In genomic region chr1:240399381-240399780, GRCh38 we compare ENCODE assay signal across 14 cellular contexts.
DNase-seq lines count a peak whose midpoint lies in the region; ATAC-seq and TF ChIP-seq lines count a peak whose summit lies in the region.
"Had no signal": no experiment of that assay in that cellular context is flagged by ENCODE, and none has a peak within 500 bp of the region (broad histone marks: within the 10 kb centered on the region; RNA-seq: fewer than 3 reads in every experiment).

No MANE protein-coding gene starts in this region.

- no peaks in the 10 kb centered on the region for H3K9me2 ChIP-seq in PC-3 (replicated peaks; ENCODE audit: low read length)

- no peak for TF ChIP-seq CTCF in PC-3 (conservative IDR thresholded peaks at IDR 0.05; ENCODE audit: low read depth, low read length)
- no peak for TF ChIP-seq CTCF in Calu3 (IDR thresholded peaks at IDR 0.05; ENCODE audit: unreplicated experiment)

- BruUV-seq in PC-3 (replicated peaks; lab: Mats Ljungman, UMichigan) (no TSS peak), Calu3 (replicated peaks; lab: Mats Ljungman, UMichigan) (no TSS peak)

- peak; percentile 94 for ATAC-seq in PC-3
- ATAC-seq: activated CD8-positive, alpha-beta T cell treated with anti-CD3 and anti-CD28 coated beads, Interleukin-2, amount 10 ng/mL, durations not matched to agents 7 days and 5 days; T-cell had no signal

- intact Hi-C loops in PC-3 (cut with micrococcal nuclease) (no loop called here), Calu3 (cut with micrococcal nuclease; ENCODE audit: unreplicated experiment) (no loop called here)
- intact Hi-C loops in activated CD4-positive, alpha-beta T cell treated with anti-CD3 and anti-CD28 coated beads, Interleukin-2, amount 10 ng/mL, durations not matched to agents 24 days and 14 days (cut with micrococcal nuclease) = no loop called here

- H3K4me1 Mint-ChIP-seq in Calu3 (ENCODE audit: low read depth, unreplicated experiment) = no peaks in the 10 kb centered on the region
- H3K4me1 Mint-ChIP-seq in activated CD4-positive, alpha-beta T cell treated with anti-CD3 and anti-CD28 coated beads, Interleukin-2, amount 10 ng/mL, durations not matched to agents 24 days and 14 days = no peaks in the 10 kb centered on the region
- H3K4me1 Mint-ChIP-seq: T-cell had no signal

- H4K20me1 ChIP-seq in PC-3 (ENCODE audit: low read length) = no peaks in the 10 kb centered on the region

- H3K36me3 Mint-ChIP-seq in Calu3 (ENCODE audit: insufficient read depth, unreplicated experiment) = no peaks in the 10 kb centered on the region
- no peaks in the 10 kb centered on the region for H3K36me3 Mint-ChIP-seq in activated CD4-positive, alpha-beta T cell treated with anti-CD3 and anti-CD28 coated beads, Interleukin-2, amount 10 ng/mL, durations not matched to agents 24 days and 14 days (ENCODE audit: low read depth)
- H3K36me3 Mint-ChIP-seq: T-cell had no signal

- H3K9me3 ChIP-seq in PC-3 (ENCODE audit: low read length) = no peaks in the 10 kb centered on the region
- H3K9me3 ChIP-seq: transverse colon had no signal

- no peak overlapping the region for H3K4me3 Mint-ChIP-seq in Calu3 (ENCODE audit: low read depth, unreplicated experiment)
- H3K4me3 Mint-ChIP-seq in activated CD4-positive, alpha-beta T cell treated with anti-CD3 and anti-CD28 coated beads, Interleukin-2, amount 10 ng/mL, durations not matched to agents 24 days and 14 days = no peak overlapping the region
- H3K4me3 Mint-ChIP-seq: activated CD8-positive, alpha-beta T cell treated with anti-CD3 and anti-CD28 coated beads, Interleukin-2, amount 10 ng/mL, durations not matched to agents 7 days and 5 days; brain; nephron; T-cell had no signal

- 0 out of 2 replicates have a peak overlapping the region, but pooled peaks have one; percentile 4 for H3K4me2 ChIP-seq in PC-3 (ENCODE audit: low read length)

- no peak overlapping the region for H3K4me3 ChIP-seq in PC-3 (ENCODE audit: low read length)
- H3K4me3 ChIP-seq: transverse colon had no signal

- H3K9ac ChIP-seq in PC-3 (ENCODE audit: low read length) = no peak overlapping the region

- H3K27ac ChIP-seq in PC-3 (ENCODE audit: low read length) = no peak overlapping the region
- H3K27ac ChIP-seq: transverse colon had no signal

- no peaks in the 10 kb centered on the region for H3K79me2 ChIP-seq in PC-3 (ENCODE audit: low read length)

- no peak overlapping the region for H3K27ac Mint-ChIP-seq in Calu3 (ENCODE audit: unreplicated experiment)
- H3K27ac Mint-ChIP-seq in activated CD4-positive, alpha-beta T cell treated with anti-CD3 and anti-CD28 coated beads, Interleukin-2, amount 10 ng/mL, durations not matched to agents 24 days and 14 days = no peak overlapping the region
- H3K27ac Mint-ChIP-seq: activated CD8-positive, alpha-beta T cell treated with anti-CD3 and anti-CD28 coated beads, Interleukin-2, amount 10 ng/mL, durations not matched to agents 7 days and 5 days; nephron; T-cell had no signal

- H3K36me3 ChIP-seq in PC-3 (ENCODE audit: low read depth, low read length) = no peaks in the 10 kb centered on the region
- H3K36me3 ChIP-seq: transverse colon had no signal

- 0 out of 2 replicates have a peak overlapping the region, but pooled peaks have one; percentile 21 for H2AFZ ChIP-seq in PC-3 (ENCODE audit: low read length)

- peaks cover 5% of the 10 kb centered on the region; the same call in 1 of the 2 replicates for H3K4me1 ChIP-seq in PC-3 (ENCODE audit: insufficient read depth, low read length)

- CTCF ChIA-PET in PC-3 (lab: Charles Lee) = no interaction called here
- CTCF ChIA-PET in Calu3 (lab: Charles Lee) = interaction anchor here (1.5 kb wide), 1 partner anchor 11 kb away, joined by 3 read pairs; no protein-coding TSS in a partner anchor

- no peaks in the 10 kb centered on the region for H3F3A ChIP-seq in PC-3 (ENCODE audit: low read length, unreplicated experiment)

- H3K27me3 ChIP-seq in PC-3 (ENCODE audit: low read length) = no peaks in the 10 kb centered on the region
- H3K27me3 ChIP-seq: transverse colon had no signal

- POLR2A ChIA-PET in PC-3 (lab: Charles Lee; ENCODE audit: unreplicated experiment) = interaction anchor here (0.5 to 0.8 kb wide), 2 partner anchors 97 to 162 kb away, joined by 5 to 9 read pairs; no protein-coding TSS in a partner anchor

- H3K27me3 Mint-ChIP-seq in Calu3 (ENCODE audit: unreplicated experiment) = no peaks in the 10 kb centered on the region
- no peaks in the 10 kb centered on the region for H3K27me3 Mint-ChIP-seq in activated CD4-positive, alpha-beta T cell treated with anti-CD3 and anti-CD28 coated beads, Interleukin-2, amount 10 ng/mL, durations not matched to agents 24 days and 14 days
- H3K27me3 Mint-ChIP-seq: brain, T-cell had no signal

- H3K9me3 Mint-ChIP-seq in Calu3 (ENCODE audit: low read depth, unreplicated experiment) = no peaks in the 10 kb centered on the region
- H3K9me3 Mint-ChIP-seq in activated CD4-positive, alpha-beta T cell treated with anti-CD3 and anti-CD28 coated beads, Interleukin-2, amount 10 ng/mL, durations not matched to agents 24 days and 14 days = no peaks in the 10 kb centered on the region
- H3K9me3 Mint-ChIP-seq: brain, nephron had no signal

- DNase-seq in ELF-1 (ENCODE audit: low read depth, low spot score) = peak; percentile 54
- peak; percentile 69 for DNase-seq in PC-3
- peak; percentile 48 for DNase-seq in fibroblast of gingiva (ENCODE audit: low read depth)
- peak; percentile 79 for DNase-seq in putamen (ENCODE audit: low spot score)
- no peak for DNase-seq in stimulated activated CD4-positive, alpha-beta T cell treated with anti-CD3 and anti-CD28 coated beads, Interleukin-15, amount 100 ng/mL, for 24 hours
- no peak for DNase-seq in Calu3
- DNase-seq in activated CD4-positive, alpha-beta T cell treated with anti-CD3 and anti-CD28 coated beads, Interleukin-2, amount 10 ng/mL, durations not matched to agents 24 days and 14 days = no peak
- no peak for DNase-seq in GF-D8 (lab: John Stamatoyannopoulos, UW)
- DNase-seq: activated CD8-positive, alpha-beta T cell treated with anti-CD3 and anti-CD28 coated beads, Interleukin-2, amount 10 ng/mL, durations not matched to agents 7 days and 5 days; NCI-H69; T-cell; transverse colon had no signal

Comparison
In these comparisons a context has a peak if more than half of its experiments do, and no peak if none do; other contexts are left out.
1. DNase-seq: peak in ELF-1 (single experiment), PC-3 (single experiment), fibroblast of gingiva (single experiment) and putamen (single experiment); none in stimulated activated CD4-positive, alpha-beta T cell treated with anti-CD3 and anti-CD28 coated beads, Interleukin-15, amount 100 ng/mL, for 24 hours (single experiment), Calu3 (single experiment), activated CD4-positive, alpha-beta T cell treated with anti-CD3 and anti-CD28 coated beads, Interleukin-2, amount 10 ng/mL, durations not matched to agents 24 days and 14 days (single experiment) and GF-D8 (single experiment).